15 cellular contexts compared by ENCODE assay signal in genomic region chr22:43823353-43823908, GRCh38. TPM values are rescaled to one million over a fixed set of nuclear protein-coding genes. Genes with fewer than 3 reads are reported as not detected.
DNase-seq lines count a peak whose midpoint lies in the region; ATAC-seq and TF ChIP-seq lines count a peak whose summit lies in the region.
"Had no signal": no experiment of that assay in that cellular context is flagged by ENCODE, and none has a peak within 500 bp of the region (broad histone marks: within the 10 kb centered on the region; RNA-seq: fewer than 3 reads in every experiment).

No MANE protein-coding gene starts in this region.

- H3K27me3 Mint-ChIP-seq in T-helper 2 cell treated with Interferon-gamma antibody and Interleukin-4, amounts not matched to agents 5 μg/mL and 100 μg/mL, for 36 hours (ENCODE audit: low read depth) = peaks cover 2% of the 10 kb centered on the region
- peaks cover 31% of the 10 kb centered on the region for H3K27me3 Mint-ChIP-seq in HFFc6 (ENCODE audit: insufficient read depth)
- peaks cover 17% of the 10 kb centered on the region for H3K27me3 Mint-ChIP-seq in activated CD8-positive, alpha-beta T cell treated with anti-CD3 and anti-CD28 coated beads for 36 hours

- intact Hi-C loops in activated CD8-positive, alpha-beta T cell treated with anti-CD3 and anti-CD28 coated beads for 36 hours (cut with micrococcal nuclease) = no loop called here

- DNase-seq in Caki2 (ENCODE audit: low read depth) (peak; percentile 77), NCI-H2029 (lab: John Stamatoyannopoulos, UW) (peak; percentile 64), mesendoderm (peak; percentile 23), HFFc6 (no peak), AG08395 (ENCODE audit: low spot score) (no peak)
- no peak for DNase-seq in T-helper 2 cell treated with Interferon-gamma antibody and Interleukin-4, amounts not matched to agents 5 μg/mL and 100 μg/mL, for 36 hours (ENCODE audit: low spot score)
- no peak for DNase-seq in activated CD8-positive, alpha-beta T cell treated with anti-CD3 and anti-CD28 coated beads for 36 hours
- DNase-seq: activated T-cell treated with anti-CD3 and anti-CD28 coated beads, Interleukin-2, amount 50 U/mL, for 1 hour; caudate nucleus; NCI-H1048; spleen had no signal

- H2BK120ac ChIP-seq in mesendoderm (ENCODE audit: low read depth, low read length) = no peak overlapping the region

- no peaks in the 10 kb centered on the region for H3K4me1 ChIP-seq in mesendoderm (ENCODE audit: control insufficient read depth, low read depth, low read length)
- H3K4me1 ChIP-seq: spleen had no signal

- H2AK5ac ChIP-seq in mesendoderm (ENCODE audit: low read length) = no peak overlapping the region

- H3K27me3 ChIP-seq in mesendoderm (ENCODE audit: insufficient read depth, low read length, poor library complexity) = no peaks in the 10 kb centered on the region
- H3K27me3 ChIP-seq: BLaER1 treated with 17β-estradiol and CSF1 and Interleukin-3, amounts not matched to agents 10 nM and 100 nM had no signal

- in situ Hi-C loops in Caki2 (cut with HindIII; ENCODE audit: low pct_unique_long_range_greater_than_20kb, low sequenced_read_pairs) = no loop called here

- no peak overlapping the region for H3K56ac ChIP-seq in mesendoderm (ENCODE audit: low read length)

- peak overlapping the region; percentile 33 for H3K27ac ChIP-seq in cingulate gyrus (ENCODE audit: low read depth, low read length)
- H3K27ac ChIP-seq in mesendoderm (ENCODE audit: low read depth, low read length) = no peak overlapping the region
- H3K27ac ChIP-seq: BLaER1 treated with 17β-estradiol and CSF1 and Interleukin-3, amounts not matched to agents 10 nM and 100 nM; spleen had no signal

- H3K79me2 ChIP-seq in mesendoderm (ENCODE audit: control insufficient read depth, insufficient read depth, low read length) = no peaks in the 10 kb centered on the region

- no peaks in the 10 kb centered on the region for H3K9me3 Mint-ChIP-seq in T-helper 2 cell treated with Interferon-gamma antibody and Interleukin-4, amounts not matched to agents 5 μg/mL and 100 μg/mL, for 36 hours
- no peaks in the 10 kb centered on the region for H3K9me3 Mint-ChIP-seq in HFFc6
- H3K9me3 Mint-ChIP-seq in activated CD8-positive, alpha-beta T cell treated with anti-CD3 and anti-CD28 coated beads for 36 hours = no peaks in the 10 kb centered on the region
- H3K9me3 Mint-ChIP-seq: mesothelial cell of epicardium had no signal

- POLR2A ChIA-PET in activated CD8-positive, alpha-beta T cell treated with anti-CD3 and anti-CD28 coated beads for 36 hours (lab: Charles Lee) = no interaction called here

- no peak overlapping the region for H4K8ac ChIP-seq in mesendoderm (ENCODE audit: low read depth, low read length)

- H3K18ac ChIP-seq in mesendoderm (ENCODE audit: low read length) = no peak overlapping the region

- no peak overlapping the region for H3K4me3 ChIP-seq in mesendoderm (ENCODE audit: low read length)
- H3K4me3 ChIP-seq: BLaER1 treated with 17β-estradiol and CSF1 and Interleukin-3, amounts not matched to agents 10 nM and 100 nM; spleen had no signal

- CTCF ChIA-PET in activated CD8-positive, alpha-beta T cell treated with anti-CD3 and anti-CD28 coated beads for 36 hours (lab: Charles Lee) = no interaction called here

- WGBS in mesendoderm (ENCODE audit: extremely low coverage, insufficient coverage, low lambda C conversion rate) = no CpG with 5 or more reads among the region's 13 CpGs

- no peaks in the 10 kb centered on the region for H3K36me3 ChIP-seq in mesendoderm (ENCODE audit: control insufficient read depth, insufficient read depth, low read length)
- H3K36me3 ChIP-seq: BLaER1 treated with 17β-estradiol and CSF1 and Interleukin-3, amounts not matched to agents 10 nM and 100 nM; spleen had no signal

- H3K9ac ChIP-seq in mesendoderm (ENCODE audit: low read length) = no peak overlapping the region
- H3K9ac ChIP-seq: BLaER1 treated with 17β-estradiol and CSF1 and Interleukin-3, amounts not matched to agents 10 nM and 100 nM had no signal

- no peak overlapping the region for H3K27ac Mint-ChIP-seq in T-helper 2 cell treated with Interferon-gamma antibody and Interleukin-4, amounts not matched to agents 5 μg/mL and 100 μg/mL, for 36 hours
- H3K27ac Mint-ChIP-seq in HFFc6 = no peak overlapping the region
- H3K27ac Mint-ChIP-seq in activated CD8-positive, alpha-beta T cell treated with anti-CD3 and anti-CD28 coated beads for 36 hours = no peak overlapping the region
- H3K27ac Mint-ChIP-seq: mesothelial cell of epicardium had no signal

- no peak overlapping the region for H2BK15ac ChIP-seq in mesendoderm (replicated peaks; ENCODE audit: low read depth)

- TF ChIP-seq CTCF in HFFc6 (IDR thresholded peaks at IDR 0.05) = no peak
- no peak for TF ChIP-seq CTCF in activated CD8-positive, alpha-beta T cell treated with anti-CD3 and anti-CD28 coated beads for 36 hours (IDR thresholded peaks at IDR 0.05)

- H3K4me2 ChIP-seq in mesendoderm (ENCODE audit: low read length) = no peak overlapping the region
- H3K4me2 ChIP-seq: BLaER1 treated with 17β-estradiol and CSF1 and Interleukin-3, amounts not matched to agents 10 nM and 100 nM had no signal

- no peaks in the 10 kb centered on the region for H3K4me1 Mint-ChIP-seq in T-helper 2 cell treated with Interferon-gamma antibody and Interleukin-4, amounts not matched to agents 5 μg/mL and 100 μg/mL, for 36 hours (ENCODE audit: low read depth)
- peaks cover 17% of the 10 kb centered on the region for H3K4me1 Mint-ChIP-seq in HFFc6 (ENCODE audit: low read depth)
- no peaks in the 10 kb centered on the region for H3K4me1 Mint-ChIP-seq in activated CD8-positive, alpha-beta T cell treated with anti-CD3 and anti-CD28 coated beads for 36 hours (ENCODE audit: low read depth)

- ATAC-seq in activated CD8-positive, alpha-beta T cell treated with anti-CD3 and anti-CD28 coated beads for 36 hours = no peak

- H3K79me1 ChIP-seq in mesendoderm (ENCODE audit: low read length) = no peaks in the 10 kb centered on the region

- H3K4ac ChIP-seq in mesendoderm (ENCODE audit: low read depth, low read length) = no peak overlapping the region

- H4K5ac ChIP-seq in mesendoderm (ENCODE audit: low read length) = no peak overlapping the region

- no peak overlapping the region for H2BK5ac ChIP-seq in mesendoderm (ENCODE audit: low read length)

- no peaks in the 10 kb centered on the region for H3K36me3 Mint-ChIP-seq in T-helper 2 cell treated with Interferon-gamma antibody and Interleukin-4, amounts not matched to agents 5 μg/mL and 100 μg/mL, for 36 hours (ENCODE audit: low read depth)
- no peaks in the 10 kb centered on the region for H3K36me3 Mint-ChIP-seq in HFFc6 (ENCODE audit: low read depth)
- H3K36me3 Mint-ChIP-seq in activated CD8-positive, alpha-beta T cell treated with anti-CD3 and anti-CD28 coated beads for 36 hours (ENCODE audit: low read depth) = no peaks in the 10 kb centered on the region
- H3K36me3 Mint-ChIP-seq: mesothelial cell of epicardium had no signal

- H3K4me3 Mint-ChIP-seq in T-helper 2 cell treated with Interferon-gamma antibody and Interleukin-4, amounts not matched to agents 5 μg/mL and 100 μg/mL, for 36 hours = no peak overlapping the region
- no peak overlapping the region for H3K4me3 Mint-ChIP-seq in HFFc6
- H3K4me3 Mint-ChIP-seq in activated CD8-positive, alpha-beta T cell treated with anti-CD3 and anti-CD28 coated beads for 36 hours = no peak overlapping the region
- H3K4me3 Mint-ChIP-seq: mesothelial cell of epicardium had no signal

- no peak overlapping the region for H3K23ac ChIP-seq in mesendoderm (ENCODE audit: low read length)

RNA-seq across cellular contexts. Expression of gene EFCAB6, which starts 11.3 kb away (rescaled TPM):
- 0.98 and 3.9 TPM in 2 replicates for total RNA-seq in Caki2 (2014; rRNA removed; shearing (Covaris generic); ENCODE audit: low replicate concordance)
- 0.38 TPM for polyA plus RNA-seq in mesendoderm (2013, experiment 1 of 2)
- 0.56 TPM for polyA plus RNA-seq in mesendoderm (2013, experiment 2 of 2)
- total RNA-seq in HFFc6 (2021; fragmentation: NEBNext Ultra II Directional; extraction: Animal tissue kit (Norgen Biotek cat#: 25700)) = under 1 TPM; 0.33 to 0.95 (median 0.64) TPM
- total RNA-seq in activated CD8-positive, alpha-beta T cell treated with anti-CD3 and anti-CD28 coated beads for 36 hours = under 1 TPM; 0.16 to 0.29 TPM

RNA-seq across cellular contexts. Expression of gene SULT4A1, which starts 38.9 kb away (rescaled TPM):
- not detected in 2 replicates for total RNA-seq in Caki2 (2014; rRNA removed; shearing (Covaris generic); ENCODE audit: low replicate concordance)
- 3.9 TPM for polyA plus RNA-seq in mesendoderm (2013, experiment 1 of 2)
- 3.7 TPM for polyA plus RNA-seq in mesendoderm (2013, experiment 2 of 2)
- total RNA-seq in HFFc6 (2021; fragmentation: NEBNext Ultra II Directional; extraction: Animal tissue kit (Norgen Biotek cat#: 25700)) = not detected
- not detected for total RNA-seq in activated CD8-positive, alpha-beta T cell treated with anti-CD3 and anti-CD28 coated beads for 36 hours
- total RNA-seq: fibroblast of villous mesenchyme had no signal

Comparison
In these comparisons a context has a peak if more than half of its experiments do, and no peak if none do; other contexts are left out.
1. DNase-seq: peak in Caki2 (single experiment), NCI-H2029 (single experiment) and mesendoderm (single experiment); none in T-helper 2 cell treated with Interferon-gamma antibody and Interleukin-4, amounts not matched to agents 5 μg/mL and 100 μg/mL, for 36 hours (single experiment), HFFc6 (single experiment), activated CD8-positive, alpha-beta T cell treated with anti-CD3 and anti-CD28 coated beads for 36 hours (single experiment) and AG08395 (single experiment).